Comparison of ENCODE assay signal across 1 cellular context in the genomic region with DNA sequence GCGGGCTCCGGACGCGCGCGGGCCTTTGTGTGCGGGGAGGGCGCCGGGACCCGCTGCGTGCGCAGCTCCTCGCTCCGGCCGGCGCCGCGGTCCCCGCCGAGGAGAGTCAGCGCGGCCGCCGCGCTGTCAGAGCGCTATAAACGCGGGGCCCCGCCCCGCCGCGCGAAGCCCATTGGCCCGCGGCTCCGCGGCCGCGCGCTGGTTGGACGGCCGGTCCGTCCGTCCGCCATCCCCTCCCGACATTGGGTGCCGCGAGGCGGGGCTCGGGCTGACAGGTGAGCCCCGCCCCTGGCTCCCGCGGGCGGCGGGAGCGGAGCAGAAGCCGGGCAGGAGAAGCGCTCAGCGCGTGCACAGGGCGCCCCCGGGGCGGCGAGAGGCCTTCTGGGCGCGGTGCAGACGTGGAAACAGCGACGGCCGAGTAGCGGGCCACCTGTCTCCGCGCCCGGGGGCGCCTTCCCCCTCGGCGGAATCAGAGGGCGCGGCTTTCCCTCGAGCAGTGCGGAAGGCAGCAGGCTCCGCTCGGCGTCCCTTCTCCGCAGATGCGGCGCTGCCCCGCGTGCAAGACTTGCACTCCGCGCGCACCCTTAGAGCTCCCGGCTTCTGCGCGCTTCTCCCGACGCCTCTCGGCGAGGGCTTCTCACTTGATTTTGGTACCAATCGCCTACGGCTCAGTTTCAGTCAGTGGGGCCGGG.
TF ChIP-seq lines count a peak whose summit lies in the region.

A gene with protein sequence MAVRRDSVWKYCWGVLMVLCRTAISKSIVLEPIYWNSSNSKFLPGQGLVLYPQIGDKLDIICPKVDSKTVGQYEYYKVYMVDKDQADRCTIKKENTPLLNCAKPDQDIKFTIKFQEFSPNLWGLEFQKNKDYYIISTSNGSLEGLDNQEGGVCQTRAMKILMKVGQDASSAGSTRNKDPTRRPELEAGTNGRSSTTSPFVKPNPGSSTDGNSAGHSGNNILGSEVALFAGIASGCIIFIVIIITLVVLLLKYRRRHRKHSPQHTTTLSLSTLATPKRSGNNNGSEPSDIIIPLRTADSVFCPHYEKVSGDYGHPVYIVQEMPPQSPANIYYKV (minus strand): TSS at position 111 of the 692 bp plus-strand sequence. CDS start 698 bp downstream, outside the sequence.

TF ChIP-seq in HepG2, 621 proteins besides CTCF, POLR2A, EP300 and RAD21 (continued from another document and continues in another):
- TF ChIP-seq, protein P1, sequence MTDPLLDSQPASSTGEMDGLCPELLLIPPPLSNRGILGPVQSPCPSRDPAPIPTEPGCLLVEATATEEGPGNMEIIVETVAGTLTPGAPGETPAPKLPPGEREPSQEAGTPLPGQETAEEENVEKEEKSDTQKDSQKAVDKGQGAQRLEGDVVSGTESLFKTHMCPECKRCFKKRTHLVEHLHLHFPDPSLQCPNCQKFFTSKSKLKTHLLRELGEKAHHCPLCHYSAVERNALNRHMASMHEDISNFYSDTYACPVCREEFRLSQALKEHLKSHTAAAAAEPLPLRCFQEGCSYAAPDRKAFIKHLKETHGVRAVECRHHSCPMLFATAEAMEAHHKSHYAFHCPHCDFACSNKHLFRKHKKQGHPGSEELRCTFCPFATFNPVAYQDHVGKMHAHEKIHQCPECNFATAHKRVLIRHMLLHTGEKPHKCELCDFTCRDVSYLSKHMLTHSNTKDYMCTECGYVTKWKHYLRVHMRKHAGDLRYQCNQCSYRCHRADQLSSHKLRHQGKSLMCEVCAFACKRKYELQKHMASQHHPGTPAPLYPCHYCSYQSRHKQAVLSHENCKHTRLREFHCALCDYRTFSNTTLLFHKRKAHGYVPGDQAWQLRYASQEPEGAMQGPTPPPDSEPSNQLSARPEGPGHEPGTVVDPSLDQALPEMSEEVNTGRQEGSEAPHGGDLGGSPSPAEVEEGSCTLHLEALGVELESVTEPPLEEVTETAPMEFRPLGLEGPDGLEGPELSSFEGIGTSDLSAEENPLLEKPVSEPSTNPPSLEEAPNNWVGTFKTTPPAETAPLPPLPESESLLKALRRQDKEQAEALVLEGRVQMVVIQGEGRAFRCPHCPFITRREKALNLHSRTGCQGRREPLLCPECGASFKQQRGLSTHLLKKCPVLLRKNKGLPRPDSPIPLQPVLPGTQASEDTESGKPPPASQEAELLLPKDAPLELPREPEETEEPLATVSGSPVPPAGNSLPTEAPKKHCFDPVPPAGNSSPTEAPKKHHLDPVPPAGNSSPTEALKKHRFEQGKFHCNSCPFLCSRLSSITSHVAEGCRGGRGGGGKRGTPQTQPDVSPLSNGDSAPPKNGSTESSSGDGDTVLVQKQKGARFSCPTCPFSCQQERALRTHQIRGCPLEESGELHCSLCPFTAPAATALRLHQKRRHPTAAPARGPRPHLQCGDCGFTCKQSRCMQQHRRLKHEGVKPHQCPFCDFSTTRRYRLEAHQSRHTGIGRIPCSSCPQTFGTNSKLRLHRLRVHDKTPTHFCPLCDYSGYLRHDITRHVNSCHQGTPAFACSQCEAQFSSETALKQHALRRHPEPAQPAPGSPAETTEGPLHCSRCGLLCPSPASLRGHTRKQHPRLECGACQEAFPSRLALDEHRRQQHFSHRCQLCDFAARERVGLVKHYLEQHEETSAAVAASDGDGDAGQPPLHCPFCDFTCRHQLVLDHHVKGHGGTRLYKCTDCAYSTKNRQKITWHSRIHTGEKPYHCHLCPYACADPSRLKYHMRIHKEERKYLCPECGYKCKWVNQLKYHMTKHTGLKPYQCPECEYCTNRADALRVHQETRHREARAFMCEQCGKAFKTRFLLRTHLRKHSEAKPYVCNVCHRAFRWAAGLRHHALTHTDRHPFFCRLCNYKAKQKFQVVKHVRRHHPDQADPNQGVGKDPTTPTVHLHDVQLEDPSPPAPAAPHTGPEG (CRISPR knock-in tag; IDR thresholded peaks at IDR 0.05): peak; percentile 32; the same call in 1 of the 2 replicates
- TF ChIP-seq NR1H2 (CRISPR knock-in tag; IDR thresholded peaks at IDR 0.05; ENCODE audit: borderline replicate concordance, low read depth) (no peak), SRSF9 (IDR thresholded peaks at IDR 0.05; ENCODE audit: borderline replicate concordance, insufficient read depth, low read depth, low read length, poor library complexity, severe bottlenecking) (no peak), KDM3A (CRISPR knock-in tag; IDR thresholded peaks at IDR 0.05; ENCODE audit: low read depth) (0 out of 2 replicates have a peak, but pooled peaks have one; percentile 26), CBFB (CRISPR knock-in tag; IDR thresholded peaks at IDR 0.05) (no peak), NKX3-1 (CRISPR knock-in tag; IDR thresholded peaks at IDR 0.05) (no peak), JUND (CRISPR knock-in tag; IDR thresholded peaks at IDR 0.05) (no peak), ZNF773 (CRISPR knock-in tag; IDR thresholded peaks at IDR 0.05; ENCODE audit: borderline replicate concordance) (no peak), NR2F1 (CRISPR knock-in tag; IDR thresholded peaks at IDR 0.05) (no peak), KDM4B (CRISPR knock-in tag; IDR thresholded peaks at IDR 0.05) (no peak), SOX6 (IDR thresholded peaks at IDR 0.05) (no peak), SOX6 (CRISPR knock-in tag; IDR thresholded peaks at IDR 0.05) (no peak), ZNF616 (CRISPR knock-in tag; IDR thresholded peaks at IDR 0.05; ENCODE audit: low read depth) (0 out of 2 replicates have a peak, but pooled peaks have one; percentile 30), FOSL1 (CRISPR knock-in tag; IDR thresholded peaks at IDR 0.05; ENCODE audit: borderline replicate concordance) (no peak), ZNF782 (CRISPR knock-in tag; IDR thresholded peaks at IDR 0.05; ENCODE audit: borderline replicate concordance) (no peak), ZNF501 (CRISPR knock-in tag; IDR thresholded peaks at IDR 0.05) (no peak), ZNF558 (CRISPR knock-in tag; IDR thresholded peaks at IDR 0.05; ENCODE audit: borderline replicate concordance) (peak; percentile 64; the same call in 1 of the 2 replicates), KDM5B (CRISPR knock-in tag; IDR thresholded peaks at IDR 0.05; ENCODE audit: borderline replicate concordance) (peak; percentile 68; the same call in 1 of the 2 replicates), MBD4 (IDR thresholded peaks at IDR 0.05; ENCODE audit: borderline replicate concordance, low read length) (no peak), MED8 (CRISPR knock-in tag; IDR thresholded peaks at IDR 0.05; ENCODE audit: insufficient replicate concordance) (no peak), ZNF235 (CRISPR knock-in tag; IDR thresholded peaks at IDR 0.05; ENCODE audit: borderline replicate concordance) (0 out of 2 replicates have a peak, but pooled peaks have one; percentile 49), KDM1A (CRISPR knock-in tag; IDR thresholded peaks at IDR 0.05) (no peak), ZNF883 (CRISPR knock-in tag; IDR thresholded peaks at IDR 0.05; ENCODE audit: not compliant biosample characterization) (peak; percentile 10)
- TF ChIP-seq, protein P2, sequence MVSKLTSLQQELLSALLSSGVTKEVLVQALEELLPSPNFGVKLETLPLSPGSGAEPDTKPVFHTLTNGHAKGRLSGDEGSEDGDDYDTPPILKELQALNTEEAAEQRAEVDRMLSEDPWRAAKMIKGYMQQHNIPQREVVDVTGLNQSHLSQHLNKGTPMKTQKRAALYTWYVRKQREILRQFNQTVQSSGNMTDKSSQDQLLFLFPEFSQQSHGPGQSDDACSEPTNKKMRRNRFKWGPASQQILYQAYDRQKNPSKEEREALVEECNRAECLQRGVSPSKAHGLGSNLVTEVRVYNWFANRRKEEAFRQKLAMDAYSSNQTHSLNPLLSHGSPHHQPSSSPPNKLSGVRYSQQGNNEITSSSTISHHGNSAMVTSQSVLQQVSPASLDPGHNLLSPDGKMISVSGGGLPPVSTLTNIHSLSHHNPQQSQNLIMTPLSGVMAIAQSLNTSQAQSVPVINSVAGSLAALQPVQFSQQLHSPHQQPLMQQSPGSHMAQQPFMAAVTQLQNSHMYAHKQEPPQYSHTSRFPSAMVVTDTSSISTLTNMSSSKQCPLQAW (CRISPR knock-in tag; IDR thresholded peaks at IDR 0.05): no peak
- TF ChIP-seq, protein P3, sequence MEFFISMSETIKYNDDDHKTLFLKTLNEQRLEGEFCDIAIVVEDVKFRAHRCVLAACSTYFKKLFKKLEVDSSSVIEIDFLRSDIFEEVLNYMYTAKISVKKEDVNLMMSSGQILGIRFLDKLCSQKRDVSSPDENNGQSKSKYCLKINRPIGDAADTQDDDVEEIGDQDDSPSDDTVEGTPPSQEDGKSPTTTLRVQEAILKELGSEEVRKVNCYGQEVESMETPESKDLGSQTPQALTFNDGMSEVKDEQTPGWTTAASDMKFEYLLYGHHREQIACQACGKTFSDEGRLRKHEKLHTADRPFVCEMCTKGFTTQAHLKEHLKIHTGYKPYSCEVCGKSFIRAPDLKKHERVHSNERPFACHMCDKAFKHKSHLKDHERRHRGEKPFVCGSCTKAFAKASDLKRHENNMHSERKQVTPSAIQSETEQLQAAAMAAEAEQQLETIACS (CRISPR knock-in tag; IDR thresholded peaks at IDR 0.05): peak; percentile 47; the same call in 1 of the 2 replicates
- TF ChIP-seq, protein P4, sequence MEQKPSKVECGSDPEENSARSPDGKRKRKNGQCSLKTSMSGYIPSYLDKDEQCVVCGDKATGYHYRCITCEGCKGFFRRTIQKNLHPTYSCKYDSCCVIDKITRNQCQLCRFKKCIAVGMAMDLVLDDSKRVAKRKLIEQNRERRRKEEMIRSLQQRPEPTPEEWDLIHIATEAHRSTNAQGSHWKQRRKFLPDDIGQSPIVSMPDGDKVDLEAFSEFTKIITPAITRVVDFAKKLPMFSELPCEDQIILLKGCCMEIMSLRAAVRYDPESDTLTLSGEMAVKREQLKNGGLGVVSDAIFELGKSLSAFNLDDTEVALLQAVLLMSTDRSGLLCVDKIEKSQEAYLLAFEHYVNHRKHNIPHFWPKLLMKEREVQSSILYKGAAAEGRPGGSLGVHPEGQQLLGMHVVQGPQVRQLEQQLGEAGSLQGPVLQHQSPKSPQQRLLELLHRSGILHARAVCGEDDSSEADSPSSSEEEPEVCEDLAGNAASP (CRISPR knock-in tag; IDR thresholded peaks at IDR 0.05; ENCODE audit: borderline replicate concordance): no peak
- TF ChIP-seq, protein P5, sequence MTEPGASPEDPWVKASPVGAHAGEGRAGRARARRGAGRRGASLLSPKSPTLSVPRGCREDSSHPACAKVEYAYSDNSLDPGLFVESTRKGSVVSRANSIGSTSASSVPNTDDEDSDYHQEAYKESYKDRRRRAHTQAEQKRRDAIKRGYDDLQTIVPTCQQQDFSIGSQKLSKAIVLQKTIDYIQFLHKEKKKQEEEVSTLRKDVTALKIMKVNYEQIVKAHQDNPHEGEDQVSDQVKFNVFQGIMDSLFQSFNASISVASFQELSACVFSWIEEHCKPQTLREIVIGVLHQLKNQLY (CRISPR knock-in tag; IDR thresholded peaks at IDR 0.05): no peak
- TF ChIP-seq, protein P6, sequence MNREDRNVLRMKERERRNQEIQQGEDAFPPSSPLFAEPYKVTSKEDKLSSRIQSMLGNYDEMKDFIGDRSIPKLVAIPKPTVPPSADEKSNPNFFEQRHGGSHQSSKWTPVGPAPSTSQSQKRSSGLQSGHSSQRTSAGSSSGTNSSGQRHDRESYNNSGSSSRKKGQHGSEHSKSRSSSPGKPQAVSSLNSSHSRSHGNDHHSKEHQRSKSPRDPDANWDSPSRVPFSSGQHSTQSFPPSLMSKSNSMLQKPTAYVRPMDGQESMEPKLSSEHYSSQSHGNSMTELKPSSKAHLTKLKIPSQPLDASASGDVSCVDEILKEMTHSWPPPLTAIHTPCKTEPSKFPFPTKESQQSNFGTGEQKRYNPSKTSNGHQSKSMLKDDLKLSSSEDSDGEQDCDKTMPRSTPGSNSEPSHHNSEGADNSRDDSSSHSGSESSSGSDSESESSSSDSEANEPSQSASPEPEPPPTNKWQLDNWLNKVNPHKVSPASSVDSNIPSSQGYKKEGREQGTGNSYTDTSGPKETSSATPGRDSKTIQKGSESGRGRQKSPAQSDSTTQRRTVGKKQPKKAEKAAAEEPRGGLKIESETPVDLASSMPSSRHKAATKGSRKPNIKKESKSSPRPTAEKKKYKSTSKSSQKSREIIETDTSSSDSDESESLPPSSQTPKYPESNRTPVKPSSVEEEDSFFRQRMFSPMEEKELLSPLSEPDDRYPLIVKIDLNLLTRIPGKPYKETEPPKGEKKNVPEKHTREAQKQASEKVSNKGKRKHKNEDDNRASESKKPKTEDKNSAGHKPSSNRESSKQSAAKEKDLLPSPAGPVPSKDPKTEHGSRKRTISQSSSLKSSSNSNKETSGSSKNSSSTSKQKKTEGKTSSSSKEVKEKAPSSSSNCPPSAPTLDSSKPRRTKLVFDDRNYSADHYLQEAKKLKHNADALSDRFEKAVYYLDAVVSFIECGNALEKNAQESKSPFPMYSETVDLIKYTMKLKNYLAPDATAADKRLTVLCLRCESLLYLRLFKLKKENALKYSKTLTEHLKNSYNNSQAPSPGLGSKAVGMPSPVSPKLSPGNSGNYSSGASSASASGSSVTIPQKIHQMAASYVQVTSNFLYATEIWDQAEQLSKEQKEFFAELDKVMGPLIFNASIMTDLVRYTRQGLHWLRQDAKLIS (CRISPR knock-in tag; IDR thresholded peaks at IDR 0.05): no peak
- TF ChIP-seq, protein P7, sequence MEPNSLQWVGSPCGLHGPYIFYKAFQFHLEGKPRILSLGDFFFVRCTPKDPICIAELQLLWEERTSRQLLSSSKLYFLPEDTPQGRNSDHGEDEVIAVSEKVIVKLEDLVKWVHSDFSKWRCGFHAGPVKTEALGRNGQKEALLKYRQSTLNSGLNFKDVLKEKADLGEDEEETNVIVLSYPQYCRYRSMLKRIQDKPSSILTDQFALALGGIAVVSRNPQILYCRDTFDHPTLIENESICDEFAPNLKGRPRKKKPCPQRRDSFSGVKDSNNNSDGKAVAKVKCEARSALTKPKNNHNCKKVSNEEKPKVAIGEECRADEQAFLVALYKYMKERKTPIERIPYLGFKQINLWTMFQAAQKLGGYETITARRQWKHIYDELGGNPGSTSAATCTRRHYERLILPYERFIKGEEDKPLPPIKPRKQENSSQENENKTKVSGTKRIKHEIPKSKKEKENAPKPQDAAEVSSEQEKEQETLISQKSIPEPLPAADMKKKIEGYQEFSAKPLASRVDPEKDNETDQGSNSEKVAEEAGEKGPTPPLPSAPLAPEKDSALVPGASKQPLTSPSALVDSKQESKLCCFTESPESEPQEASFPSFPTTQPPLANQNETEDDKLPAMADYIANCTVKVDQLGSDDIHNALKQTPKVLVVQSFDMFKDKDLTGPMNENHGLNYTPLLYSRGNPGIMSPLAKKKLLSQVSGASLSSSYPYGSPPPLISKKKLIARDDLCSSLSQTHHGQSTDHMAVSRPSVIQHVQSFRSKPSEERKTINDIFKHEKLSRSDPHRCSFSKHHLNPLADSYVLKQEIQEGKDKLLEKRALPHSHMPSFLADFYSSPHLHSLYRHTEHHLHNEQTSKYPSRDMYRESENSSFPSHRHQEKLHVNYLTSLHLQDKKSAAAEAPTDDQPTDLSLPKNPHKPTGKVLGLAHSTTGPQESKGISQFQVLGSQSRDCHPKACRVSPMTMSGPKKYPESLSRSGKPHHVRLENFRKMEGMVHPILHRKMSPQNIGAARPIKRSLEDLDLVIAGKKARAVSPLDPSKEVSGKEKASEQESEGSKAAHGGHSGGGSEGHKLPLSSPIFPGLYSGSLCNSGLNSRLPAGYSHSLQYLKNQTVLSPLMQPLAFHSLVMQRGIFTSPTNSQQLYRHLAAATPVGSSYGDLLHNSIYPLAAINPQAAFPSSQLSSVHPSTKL (CRISPR knock-in tag; IDR thresholded peaks at IDR 0.05): no peak
- TF ChIP-seq, protein P8, sequence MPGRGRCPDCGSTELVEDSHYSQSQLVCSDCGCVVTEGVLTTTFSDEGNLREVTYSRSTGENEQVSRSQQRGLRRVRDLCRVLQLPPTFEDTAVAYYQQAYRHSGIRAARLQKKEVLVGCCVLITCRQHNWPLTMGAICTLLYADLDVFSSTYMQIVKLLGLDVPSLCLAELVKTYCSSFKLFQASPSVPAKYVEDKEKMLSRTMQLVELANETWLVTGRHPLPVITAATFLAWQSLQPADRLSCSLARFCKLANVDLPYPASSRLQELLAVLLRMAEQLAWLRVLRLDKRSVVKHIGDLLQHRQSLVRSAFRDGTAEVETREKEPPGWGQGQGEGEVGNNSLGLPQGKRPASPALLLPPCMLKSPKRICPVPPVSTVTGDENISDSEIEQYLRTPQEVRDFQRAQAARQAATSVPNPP (CRISPR knock-in tag; IDR thresholded peaks at IDR 0.05): 0 out of 2 replicates have a peak, but pooled peaks have one; percentile 36
- TF ChIP-seq, protein P9, sequence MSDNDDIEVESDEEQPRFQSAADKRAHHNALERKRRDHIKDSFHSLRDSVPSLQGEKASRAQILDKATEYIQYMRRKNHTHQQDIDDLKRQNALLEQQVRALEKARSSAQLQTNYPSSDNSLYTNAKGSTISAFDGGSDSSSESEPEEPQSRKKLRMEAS (IDR thresholded peaks at IDR 0.05): peak; percentile 57
